In genomic region chr5:138482645-138483044, GRCh38 we compare ENCODE assay signal across 16 cellular contexts.
"Had no signal": no experiment of that assay in that cellular context is flagged by ENCODE, and none has a peak within 500 bp of the region (broad histone marks: within the 10 kb centered on the region; RNA-seq: fewer than 3 reads in every experiment).

No MANE protein-coding gene starts in this region.

- H3K4me3 ChIP-seq: ascending aorta, SK-N-MC, spleen, uterus had no signal

- H3K36me3 Mint-ChIP-seq: T-cell had no signal

- H3K4me1 Mint-ChIP-seq: activated CD4-positive, alpha-beta memory T cell treated with anti-CD3 and anti-CD28 coated beads, Interleukin-2, amount 10 ng/mL, durations not matched to agents 7 days and 5 days; nephron; T-cell had no signal

- DNase-seq: activated CD4-positive, alpha-beta memory T cell treated with anti-CD3 and anti-CD28 coated beads, Interleukin-2, amount 10 ng/mL, durations not matched to agents 7 days and 5 days; activated CD4-positive, alpha-beta T cell treated with anti-CD3 and anti-CD28 coated beads for 48 hours; activated CD4-positive, CD25-positive, alpha-beta regulatory T cell; activated naive CD4-positive, alpha-beta T cell treated with anti-CD3 and anti-CD28 coated beads, Interleukin-2, amount 50 U/mL, for 16 hours; activated T-cell treated with anti-CD3 and anti-CD28 coated beads, Interleukin-2, amount 50 U/mL, for 24 hours; effector CD8-positive, alpha-beta T cell; nucleus accumbens; spleen; stimulated activated CD4-positive, alpha-beta T cell treated with anti-CD3 and anti-CD28 coated beads, Interleukin-4, amount 100 ng/mL, for 4 hours; stimulated activated naive CD4-positive, alpha-beta T cell; T-cell; uterus had no signal

- H3K4me1 ChIP-seq: ascending aorta, uterus had no signal

- H3K27ac ChIP-seq: ascending aorta, SK-N-MC, spleen, uterus had no signal

- H3K27me3 ChIP-seq: ascending aorta, spleen, uterus had no signal

- H3K27me3 Mint-ChIP-seq: activated T-cell treated with anti-CD3 and anti-CD28 coated beads, Interleukin-2, amount 50 U/mL, for 24 hours had no signal

- H3K27ac Mint-ChIP-seq: activated CD4-positive, alpha-beta memory T cell treated with anti-CD3 and anti-CD28 coated beads, Interleukin-2, amount 10 ng/mL, durations not matched to agents 7 days and 5 days; activated T-cell treated with anti-CD3 and anti-CD28 coated beads, Interleukin-2, amount 50 U/mL, for 24 hours; dendritic cell treated with granulocyte-macrophage colony-stimulating factor and Interleukin-4, amounts not matched to agents 40 ng/mL and 50 ng/mL, for 4 days; nephron; T-cell had no signal

- H3K9me3 Mint-ChIP-seq: activated CD4-positive, alpha-beta memory T cell treated with anti-CD3 and anti-CD28 coated beads, Interleukin-2, amount 10 ng/mL, durations not matched to agents 7 days and 5 days; activated T-cell treated with anti-CD3 and anti-CD28 coated beads, Interleukin-2, amount 50 U/mL, for 24 hours; dendritic cell treated with granulocyte-macrophage colony-stimulating factor and Interleukin-4, amounts not matched to agents 40 ng/mL and 50 ng/mL, for 4 days; nephron; T-cell had no signal

- H3K36me3 ChIP-seq: ascending aorta, spleen, uterus had no signal

- H3K4me3 Mint-ChIP-seq: activated CD4-positive, alpha-beta memory T cell treated with anti-CD3 and anti-CD28 coated beads, Interleukin-2, amount 10 ng/mL, durations not matched to agents 7 days and 5 days; activated T-cell treated with anti-CD3 and anti-CD28 coated beads, Interleukin-2, amount 50 U/mL, for 24 hours; dendritic cell treated with granulocyte-macrophage colony-stimulating factor and Interleukin-4, amounts not matched to agents 40 ng/mL and 50 ng/mL, for 4 days; nephron; T-cell had no signal

- H3K9me3 ChIP-seq: ascending aorta, spleen, uterus had no signal

- ATAC-seq: T-cell had no signal
